In the genomic region with DNA sequence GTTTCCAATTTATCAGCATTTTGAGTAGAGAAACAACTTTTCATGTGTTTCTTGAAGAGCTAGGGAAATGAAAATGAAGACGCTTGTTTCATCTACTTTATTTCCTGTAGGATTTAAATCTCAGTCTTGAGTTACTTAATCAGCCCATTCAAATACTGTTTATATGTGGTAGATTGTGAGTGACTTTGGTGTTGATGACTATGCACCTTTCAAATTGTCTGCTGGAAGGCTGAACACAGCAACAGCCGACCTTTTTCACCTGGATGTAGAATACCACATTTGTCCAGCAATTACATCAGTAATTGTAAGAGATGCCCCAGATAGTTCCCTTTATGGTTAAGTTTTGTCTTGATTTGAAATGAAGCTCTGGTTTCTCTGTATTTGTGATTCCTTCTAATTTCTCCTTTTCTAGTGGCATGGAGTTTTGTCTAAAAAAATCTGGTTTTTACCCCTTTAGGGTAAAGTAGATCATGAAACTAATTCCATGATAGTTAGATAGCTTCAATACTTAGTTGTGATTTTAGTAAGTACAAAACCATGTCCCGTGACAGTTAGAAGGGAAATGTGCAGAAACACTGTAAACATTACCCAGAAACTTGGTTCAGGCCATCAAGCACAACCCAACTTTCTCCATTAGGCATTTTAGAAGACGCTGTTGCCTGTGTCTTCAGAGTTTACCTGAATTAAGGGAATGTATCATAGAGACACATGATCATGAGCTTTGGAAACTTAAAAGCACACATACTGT, we compare ENCODE assay signal across 13 cellular contexts.
DNase-seq lines count a peak whose midpoint lies in the region; ATAC-seq, FAIRE-seq and TF ChIP-seq lines count a peak whose summit lies in the region.
"Had no signal": no experiment of that assay in that cellular context is flagged by ENCODE, and none has a peak within 500 bp of the region (broad histone marks: within the 10 kb centered on the region; RNA-seq: fewer than 3 reads in every experiment).

No MANE protein-coding gene starts in this region.

- POLR2A ChIA-PET in A549 (lab: Yijun Ruan, JAX) = no interaction called here

- H3K4me1 Mint-ChIP-seq in endothelial cell (ENCODE audit: unreplicated experiment) = peaks cover 5% of the 10 kb centered on the region
- H3K4me1 Mint-ChIP-seq: naive B cell had no signal

- H3K36me3 Mint-ChIP-seq in endothelial cell (ENCODE audit: low read depth, unreplicated experiment) = peaks cover 15% of the 10 kb centered on the region
- H3K36me3 Mint-ChIP-seq: naive B cell had no signal

- FAIRE-seq in A549 (lab: Jason Lieb, UNC) = peak; percentile 70

- H3K4me3 ChIP-seq in A549 = no peak overlapping the region

- TF ChIP-seq POLR2A in A549 (IDR thresholded peaks at IDR 0.05; ENCODE audit: low read length) = no peak

- no peak for ATAC-seq in A549
- ATAC-seq in GM19452 (IDR thresholded peaks at IDR 0.05; ENCODE audit: unreplicated experiment) = peak; percentile 66
- ATAC-seq in HG02840 (IDR thresholded peaks at IDR 0.05; ENCODE audit: low FRiP score, unreplicated experiment) = peak; percentile 52
- peak; percentile 24 for ATAC-seq in HG03558 (IDR thresholded peaks at IDR 0.05; ENCODE audit: extremely low read depth, unreplicated experiment)

- 0 out of 3 replicates have a peak, but pooled peaks cover 3% of the 10 kb centered on the region for H3K9me3 ChIP-seq in A549

- H3K27ac ChIP-seq in A549 = peak overlapping the region; percentile 73 to 78

- H3K4me1 ChIP-seq in A549 = peaks cover 46% of the 10 kb centered on the region

- TF ChIP-seq RAD21 in A549 (conservative IDR thresholded peaks at IDR 0.05 in 1 of 2, IDR thresholded peaks at IDR 0.05 in 1 of 2) = no peak

- H3K9me3 Mint-ChIP-seq in endothelial cell (ENCODE audit: unreplicated experiment) = peaks cover 4% of the 10 kb centered on the region
- H3K9me3 Mint-ChIP-seq: T-helper 1 cell treated with Interleukin-12 subunit alpha and Interleukin-12 subunit beta and Interleukin-4 antibody, amounts not matched to agents 30 μg/mL and 1 μg/mL, for 36 hours had no signal

- DNase-seq in A549 (ENCODE audit: low read depth in 1 of 2, low spot score in 1 of 2) = no peak
- no peak for DNase-seq in endothelial cell (ENCODE audit: low spot score)
- DNase-seq in effector CD4-positive, alpha-beta T cell = no peak
- no peak for DNase-seq in DMS79 treated with DMSO at 0.1 percent for 48 hours (lab: John Stamatoyannopoulos, UW)
- no peak for DNase-seq in iPS-NIHi7 (ENCODE audit: extremely low spot score)
- DNase-seq: amygdala; naive B cell; NCI-H526 treated with DMSO at 0.1 percent for 48 hours; stimulated activated naive CD4-positive, alpha-beta T cell treated with Interleukin-2 at 50 U/mL for 16 hours had no signal

- no peak overlapping the region for H3K4me3 Mint-ChIP-seq in endothelial cell (ENCODE audit: unreplicated experiment)
- H3K4me3 Mint-ChIP-seq: naive B cell; T-helper 1 cell treated with Interleukin-12 subunit alpha and Interleukin-12 subunit beta and Interleukin-4 antibody, amounts not matched to agents 30 μg/mL and 1 μg/mL, for 36 hours had no signal

- H3K27me3 Mint-ChIP-seq in endothelial cell (ENCODE audit: unreplicated experiment) = no peaks in the 10 kb centered on the region
- H3K27me3 Mint-ChIP-seq: naive B cell had no signal

- CTCF ChIA-PET in A549 (lab: Yijun Ruan, JAX) = interaction anchor here (0.7 to 2.3 kb wide), 3 partner anchors 13 to 563 kb away, joined by 3 to 14 read pairs (median 3); partner anchors contain the start of gene SRGAP1

- no peak overlapping the region for H3K27ac Mint-ChIP-seq in endothelial cell (ENCODE audit: unreplicated experiment)
- H3K27ac Mint-ChIP-seq: naive B cell; T-helper 1 cell treated with Interleukin-12 subunit alpha and Interleukin-12 subunit beta and Interleukin-4 antibody, amounts not matched to agents 30 μg/mL and 1 μg/mL, for 36 hours had no signal

- no peak; a peak in 1 of 5 replicates for TF ChIP-seq EP300 in A549 (IDR thresholded peaks at IDR 0.05)

- TF ChIP-seq CTCF in A549 (IDR thresholded peaks at IDR 0.05) (no peak), endothelial cell (IDR thresholded peaks at IDR 0.05; ENCODE audit: unreplicated experiment) (no peak)

- 89% methylated on average over 4 of the region's 4 CpGs for WGBS in A549 (ENCODE audit: missing lambda C conversion rate)

- peak overlapping the region; percentile 67 for H3K4me2 ChIP-seq in A549

TF ChIP-seq in A549, 52 proteins besides CTCF, POLR2A, EP300 and RAD21:
- TF ChIP-seq JUN (IDR thresholded peaks at IDR 0.05) (no peak), NFE2L2 (conservative IDR thresholded peaks at IDR 0.05; ENCODE audit: low read length) (no peak), RCOR1 (IDR thresholded peaks at IDR 0.05; ENCODE audit: low read depth, low read length) (no peak), KDM5A (IDR thresholded peaks at IDR 0.05) (no peak), CEBPB (IDR thresholded peaks at IDR 0.05) (no peak), FOSB (CRISPR knock-in tag; IDR thresholded peaks at IDR 0.05) (no peak)
- TF ChIP-seq, protein P1, sequence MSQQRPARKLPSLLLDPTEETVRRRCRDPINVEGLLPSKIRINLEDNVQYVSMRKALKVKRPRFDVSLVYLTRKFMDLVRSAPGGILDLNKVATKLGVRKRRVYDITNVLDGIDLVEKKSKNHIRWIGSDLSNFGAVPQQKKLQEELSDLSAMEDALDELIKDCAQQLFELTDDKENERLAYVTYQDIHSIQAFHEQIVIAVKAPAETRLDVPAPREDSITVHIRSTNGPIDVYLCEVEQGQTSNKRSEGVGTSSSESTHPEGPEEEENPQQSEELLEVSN (IDR thresholded peaks at IDR 0.05; ENCODE audit: borderline replicate concordance, low read depth) = no peak

Comparison
In these comparisons a context has a peak if more than half of its experiments do, and no peak if none do; other contexts are left out.
1. ATAC-seq: peak in GM19452 (single experiment), HG02840 (single experiment) and HG03558 (single experiment); none in A549 (0 of 2).